22 cellular contexts compared by ENCODE assay signal in the genomic region with DNA sequence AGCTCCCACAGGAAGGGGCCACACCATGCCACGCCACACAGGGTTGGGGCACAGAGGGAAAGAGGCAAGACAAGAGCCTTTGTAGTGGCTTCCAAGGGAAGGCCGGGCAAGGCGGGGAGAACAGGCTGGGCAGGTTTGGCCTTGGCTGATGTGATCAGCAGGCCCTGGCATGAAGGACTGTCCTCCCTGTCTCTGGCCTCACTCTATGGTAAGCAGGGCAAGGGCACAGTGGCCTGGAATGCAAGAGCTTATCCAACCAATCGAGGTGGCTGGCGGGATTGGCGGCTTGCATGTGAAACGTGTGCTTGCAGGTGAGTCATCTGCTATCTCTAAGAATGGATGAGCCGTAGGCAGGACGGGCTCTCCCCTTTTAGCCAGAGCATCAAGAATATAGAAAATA. TPM values are rescaled to one million over a fixed set of nuclear protein-coding genes. Genes with fewer than 3 reads are reported as not detected.
A peak's percentile ranks its signal among the peaks of the same experiment; 100 is the strongest.
DNase-seq lines count a peak whose midpoint lies in the region; ATAC-seq and TF ChIP-seq lines count a peak whose summit lies in the region.
"Had no signal": no experiment of that assay in that cellular context is flagged by ENCODE, and none has a peak within 500 bp of the region (broad histone marks: within the 10 kb centered on the region; RNA-seq: fewer than 3 reads in every experiment).

No MANE protein-coding gene starts in this region.

- no peaks in the 10 kb centered on the region for H4K20me1 ChIP-seq in HCT116 (ENCODE audit: insufficient read depth)
- H4K20me1 ChIP-seq in PC-9 (ENCODE audit: insufficient read depth), result no peaks in the 10 kb centered on the region
- no peaks in the 10 kb centered on the region for H4K20me1 ChIP-seq in smooth muscle cell (ENCODE audit: low read depth)
- H4K20me1 ChIP-seq: BLaER1 treated with 17β-estradiol and CSF1 and Interleukin-3, amounts not matched to agents 10 nM and 100 nM had no signal

- ATAC-seq in HCT116 (peak; percentile 53), Right ventricle myocardium superior (ENCODE audit: poor library complexity) (no peak)
- ATAC-seq: naive thymus-derived CD4-positive, alpha-beta T cell had no signal

- H3K9me2 ChIP-seq in HCT116 (ENCODE audit: insufficient read depth) (no peaks in the 10 kb centered on the region), PC-9 (ENCODE audit: insufficient read depth) (no peaks in the 10 kb centered on the region)

- no TSS peak for BruUV-seq in HCT116 (replicated peaks; lab: Mats Ljungman, UMichigan)
- no TSS peak for BruUV-seq in PC-9 (replicated peaks; lab: Mats Ljungman, UMichigan)

- no peaks in the 10 kb centered on the region for H3K27me3 ChIP-seq in HCT116 (ENCODE audit: insufficient read depth, low read length)
- peaks cover 18% of the 10 kb centered on the region; the same call in 1 of the 2 replicates for H3K27me3 ChIP-seq in PC-9 (ENCODE audit: insufficient read depth, low read depth)
- H3K27me3 ChIP-seq in smooth muscle cell (ENCODE audit: low read depth), result no peaks in the 10 kb centered on the region
- H3K27me3 ChIP-seq: BLaER1 treated with 17β-estradiol and CSF1 and Interleukin-3, amounts not matched to agents 10 nM and 100 nM; esophagus muscularis mucosa; ovary; sigmoid colon; SJSA1; vagina had no signal

- H3K36me3 ChIP-seq in HCT116 (ENCODE audit: control insufficient read depth in 1 of 2, insufficient read depth in 2 of 2, low read length in 2 of 2) (no peaks in the 10 kb centered on the region), PC-9 (ENCODE audit: low read depth) (no peaks in the 10 kb centered on the region), smooth muscle cell (ENCODE audit: low read depth) (no peaks in the 10 kb centered on the region)
- H3K36me3 ChIP-seq: BLaER1 treated with 17β-estradiol and CSF1 and Interleukin-3, amounts not matched to agents 10 nM and 100 nM; esophagus muscularis mucosa; ovary; sigmoid colon; SJSA1; vagina had no signal

- DNase-seq in HCT116 (ENCODE audit: low read depth, low spot score), result no peak
- peak; percentile 61 to 75 for DNase-seq in PC-9
- peak; percentile 93 for DNase-seq in epithelial cell of prostate (ENCODE audit: low read depth, low spot score)
- no peak for DNase-seq in smooth muscle cell (lab: John Stamatoyannopoulos, UW; ENCODE audit: unreplicated experiment)
- no peak for DNase-seq in Right ventricle myocardium superior
- DNase-seq in cerebellar cortex (ENCODE audit: low spot score), result no peak
- no peak for DNase-seq in activated effector memory CD4-positive, alpha-beta T cell treated with Interleukin-2 at 50 U/mL for 16 hours
- DNase-seq in NCI-H2171 treated with DMSO at 0.1 percent for 48 hours (lab: John Stamatoyannopoulos, UW), result no peak
- DNase-seq: activated CD4-positive, alpha-beta T cell treated with anti-CD3 and anti-CD28 coated beads, Interleukin-2, amount 10 ng/mL, durations not matched to agents 24 days and 14 days; activated naive CD8-positive, alpha-beta T cell treated with anti-CD3 and anti-CD28 coated beads, Interleukin-2, amount 10 ng/mL, durations not matched to agents 7 days and 5 days; kidney glomerular epithelial cell; mesenchymal stem cell; naive thymus-derived CD4-positive, alpha-beta T cell; NCI-H146; NCI-H82; ovary; sigmoid colon had no signal

- RAD21 ChIA-PET in HCT116 (lab: Charles Lee; ENCODE audit: low non-redundant PET in 1 of 2, low total read pairs in 2 of 2, uncharacterized antibody in 2 of 2, unreplicated experiment in 2 of 2), result no interaction called here

- TF ChIP-seq RAD21 in HCT116 (IDR thresholded peaks at IDR 0.05; ENCODE audit: low read depth), result no peak

- H3K9me3 ChIP-seq in HCT116 (ENCODE audit: control insufficient read depth in 1 of 2, insufficient read depth in 1 of 2, low read depth in 1 of 2, low read length in 2 of 2) (peaks cover 0 to 8% of the 10 kb centered on the region in 2 experiments; a peak in 1 of 4 replicates), PC-9 (ENCODE audit: insufficient read depth, low read depth) (no peaks in the 10 kb centered on the region), smooth muscle cell (replicated peaks; ENCODE audit: low read depth) (no peaks in the 10 kb centered on the region)
- H3K9me3 ChIP-seq: esophagus muscularis mucosa, ovary, sigmoid colon, SJSA1, vagina had no signal

- TF ChIP-seq POLR2A in HCT116 (IDR thresholded peaks at IDR 0.05; ENCODE audit: borderline replicate concordance, extremely low read depth, insufficient read depth, insufficient read length), result no peak

- H2AFZ ChIP-seq in HCT116 (ENCODE audit: low read depth, low read length, poor library complexity, severe bottlenecking) (no peak overlapping the region), PC-9 (no peak overlapping the region), smooth muscle cell (ENCODE audit: low read depth) (no peak overlapping the region)

- H3K4me1 ChIP-seq in HCT116 (ENCODE audit: control insufficient read depth in 1 of 2, insufficient read depth in 2 of 2, low read length in 2 of 2), result peaks cover 6% of the 10 kb centered on the region in 2 experiments; a peak in 1 of 4 replicates
- peaks cover 8% of the 10 kb centered on the region for H3K4me1 ChIP-seq in PC-9 (replicated peaks; ENCODE audit: insufficient read depth)
- no peaks in the 10 kb centered on the region for H3K4me1 ChIP-seq in smooth muscle cell (ENCODE audit: low read depth)
- H3K4me1 ChIP-seq: esophagus muscularis mucosa, sigmoid colon, SJSA1 had no signal

- intact Hi-C loops in HCT116 (cut with micrococcal nuclease), result no loop called here
- intact Hi-C loops in PC-9 (cut with micrococcal nuclease; ENCODE audit: unreplicated experiment), result no loop called here
- intact Hi-C loops in Right ventricle myocardium superior (cut with DNase I), result no loop called here

- no peak overlapping the region for H3K4me3 ChIP-seq in HCT116 (replicated peaks in 1 of 2; ENCODE audit: low read depth in 1 of 2, low read length in 2 of 2)
- H3K4me3 ChIP-seq in PC-9, result no peak overlapping the region
- no peak overlapping the region for H3K4me3 ChIP-seq in smooth muscle cell
- H3K4me3 ChIP-seq: BLaER1 treated with 17β-estradiol and CSF1 and Interleukin-3, amounts not matched to agents 10 nM and 100 nM; esophagus muscularis mucosa; ovary; sigmoid colon; SJSA1; vagina had no signal

- H3F3A ChIP-seq in PC-9 (ENCODE audit: insufficient read depth, low read depth), result peaks cover 3% of the 10 kb centered on the region; the same call in 1 of the 2 replicates
- H3F3A ChIP-seq in smooth muscle cell (ENCODE audit: low read depth), result no peaks in the 10 kb centered on the region

- TF ChIP-seq CTCF in HCT116 (IDR thresholded peaks at IDR 0.05 in 2 of 3, conservative IDR thresholded peaks at IDR 0.05 in 1 of 3; ENCODE audit: borderline replicate concordance in 1 of 3, insufficient read depth in 1 of 3, low read depth in 2 of 3, low read length in 2 of 3), result no peak
- TF ChIP-seq CTCF in PC-9 (conservative IDR thresholded peaks at IDR 0.05), result no peak
- TF ChIP-seq CTCF in smooth muscle cell (IDR thresholded peaks at IDR 0.05; ENCODE audit: borderline replicate concordance, insufficient read depth, poor library complexity, severe bottlenecking), result no peak

- H3K27ac ChIP-seq in HCT116 (ENCODE audit: low read depth, low read length), result no peak overlapping the region
- no peak overlapping the region for H3K27ac ChIP-seq in PC-9
- H3K27ac ChIP-seq in epithelial cell of prostate, result peak overlapping the region; percentile 64
- peak overlapping the region; percentile 9 for H3K27ac ChIP-seq in smooth muscle cell (ENCODE audit: low read depth)
- H3K27ac ChIP-seq: BLaER1 treated with 17β-estradiol and CSF1 and Interleukin-3, amounts not matched to agents 10 nM and 100 nM; esophagus muscularis mucosa; HL-60; ovary; sigmoid colon; SJSA1; vagina had no signal

- CTCF ChIA-PET in HCT116 (lab: Charles Lee) (no interaction called here), PC-9 (lab: Charles Lee) (no interaction called here)

- POLR2A ChIA-PET in HCT116 (lab: Charles Lee) (no interaction called here), PC-9 (lab: Charles Lee; ENCODE audit: unreplicated experiment) (no interaction called here)

- 75% methylated on average over 9 of the region's 9 CpGs for WGBS in smooth muscle cell (ENCODE audit: low lambda C conversion rate)

- H3K4me2 ChIP-seq in HCT116 (ENCODE audit: low read length) (no peak overlapping the region), PC-9 (peak overlapping the region; percentile 25; the same call in 1 of the 2 replicates), smooth muscle cell (no peak overlapping the region)
- H3K4me2 ChIP-seq: BLaER1 treated with 17β-estradiol and CSF1 and Interleukin-3, amounts not matched to agents 10 nM and 100 nM had no signal

- H3K79me2 ChIP-seq in HCT116 (ENCODE audit: insufficient read depth, low read length), result no peaks in the 10 kb centered on the region
- H3K79me2 ChIP-seq in PC-9 (ENCODE audit: low read depth), result no peaks in the 10 kb centered on the region
- no peaks in the 10 kb centered on the region for H3K79me2 ChIP-seq in smooth muscle cell (ENCODE audit: low read depth)

- H3K9ac ChIP-seq in HCT116 (ENCODE audit: low read length) (no peak overlapping the region), smooth muscle cell (ENCODE audit: low read depth) (no peak overlapping the region)
- H3K9ac ChIP-seq: BLaER1 treated with 17β-estradiol and CSF1 and Interleukin-3, amounts not matched to agents 10 nM and 100 nM had no signal

TF ChIP-seq in HCT116, 20 proteins besides CTCF, POLR2A, EP300 and RAD21:
- TF ChIP-seq, protein P1, sequence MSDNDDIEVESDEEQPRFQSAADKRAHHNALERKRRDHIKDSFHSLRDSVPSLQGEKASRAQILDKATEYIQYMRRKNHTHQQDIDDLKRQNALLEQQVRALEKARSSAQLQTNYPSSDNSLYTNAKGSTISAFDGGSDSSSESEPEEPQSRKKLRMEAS (IDR thresholded peaks at IDR 0.05), result peak; percentile 36; the same call in 1 of the 2 replicates
- TF ChIP-seq CEBPB (IDR thresholded peaks at IDR 0.05; ENCODE audit: low read depth) (no peak), FOSL1 (IDR thresholded peaks at IDR 0.05; ENCODE audit: low read depth) (no peak)

RNA-seq across cellular contexts. Expression of gene ATP9B, which starts 6.4 kb away (rescaled TPM):
- total RNA-seq in HCT116 (2021; ENCODE audit: unreplicated experiment) (17.8 TPM), PC-9 (2021) (8.6 and 13.0 TPM in 2 replicates), smooth muscle cell (13.0 and 16.4 TPM in 2 replicates), Right ventricle myocardium superior (13.7 TPM)
- polyA plus RNA-seq in HCT116 (2012), result 6.5 and 10.2 TPM in 2 replicates
- 6.1 and 8.8 TPM in 2 replicates for polyA plus RNA-seq in smooth muscle cell

Comparison
In these comparisons a context has a peak if more than half of its experiments do, and no peak if none do; other contexts are left out.
1. DNase-seq: peak in PC-9 (2 of 2) and epithelial cell of prostate (single experiment); none in HCT116 (single experiment), smooth muscle cell (single experiment), Right ventricle myocardium superior (single experiment), cerebellar cortex (single experiment), activated effector memory CD4-positive, alpha-beta T cell treated with Interleukin-2 at 50 U/mL for 16 hours (single experiment) and NCI-H2171 treated with DMSO at 0.1 percent for 48 hours (single experiment).
2. H3K27ac ChIP-seq: peak in epithelial cell of prostate (single experiment) and smooth muscle cell (single experiment); none in HCT116 (single experiment) and PC-9 (single experiment).